In genomic region chr1:7427901-7428300, GRCh38 we compare ENCODE assay signal across 17 cellular contexts.
DNase-seq lines count a peak whose midpoint lies in the region; ATAC-seq and TF ChIP-seq lines count a peak whose summit lies in the region.
"Had no signal": no experiment of that assay in that cellular context is flagged by ENCODE, and none has a peak within 500 bp of the region (broad histone marks: within the 10 kb centered on the region; RNA-seq: fewer than 3 reads in every experiment).

No MANE protein-coding gene starts in this region.

- H3K36me3 Mint-ChIP-seq in natural killer cell treated with Interleukin-12 subunit alpha and Interleukin-12 subunit beta and Interleukin-15 and Interleukin-18, amount 100 ng/mL, for 72 hours, result no peaks in the 10 kb centered on the region
- H3K36me3 Mint-ChIP-seq in natural killer cell (no peaks in the 10 kb centered on the region), endothelial cell (ENCODE audit: low read depth, unreplicated experiment) (peaks cover 3% of the 10 kb centered on the region)

- peak; percentile 40 for DNase-seq in natural killer cell treated with Interleukin-12 subunit alpha and Interleukin-12 subunit beta and Interleukin-15 and Interleukin-18, amount 100 ng/mL, for 72 hours (ENCODE audit: low spot score)
- no peak for DNase-seq in natural killer cell
- peak; percentile 22 for DNase-seq in endothelial cell (ENCODE audit: low spot score)
- DNase-seq in lung microvascular endothelial cell (ENCODE audit: low read depth in 2 of 2), result peak; percentile 6 to 35
- DNase-seq in DMS53 treated with DMSO at 0.1 percent for 48 hours (lab: John Stamatoyannopoulos, UW; ENCODE audit: unreplicated experiment), result no peak
- DNase-seq in SHP77 treated with DMSO at 0.1 percent for 48 hours (lab: John Stamatoyannopoulos, UW), result no peak
- no peak for DNase-seq in left lobe of liver (ENCODE audit: low spot score)
- DNase-seq: DMS79, NCI-H1092 treated with DMSO at 0.1 percent for 48 hours, NCI-H146, NCI-H2081, NCI-H2171 treated with DMSO at 0.1 percent for 48 hours, NCI-H446, NCI-H526 treated with DMSO at 0.1 percent for 48 hours, SHP77 had no signal

- intact Hi-C loops in natural killer cell (cut with micrococcal nuclease), result no loop called here

- TF ChIP-seq CTCF in natural killer cell (IDR thresholded peaks at IDR 0.05) (no peak), endothelial cell (IDR thresholded peaks at IDR 0.05; ENCODE audit: unreplicated experiment) (no peak)

- no peaks in the 10 kb centered on the region for H3K4me1 Mint-ChIP-seq in natural killer cell treated with Interleukin-12 subunit alpha and Interleukin-12 subunit beta and Interleukin-15 and Interleukin-18, amount 100 ng/mL, for 72 hours (ENCODE audit: low read depth in 2 of 2)
- no peaks in the 10 kb centered on the region for H3K4me1 Mint-ChIP-seq in natural killer cell
- H3K4me1 Mint-ChIP-seq in endothelial cell (ENCODE audit: unreplicated experiment), result peaks cover 13% of the 10 kb centered on the region

- H3K9me3 Mint-ChIP-seq in natural killer cell treated with Interleukin-12 subunit alpha and Interleukin-12 subunit beta and Interleukin-15 and Interleukin-18, amount 100 ng/mL, for 72 hours, result no peaks in the 10 kb centered on the region
- H3K9me3 Mint-ChIP-seq in natural killer cell, result no peaks in the 10 kb centered on the region
- H3K9me3 Mint-ChIP-seq in endothelial cell (ENCODE audit: unreplicated experiment), result no peaks in the 10 kb centered on the region

- ATAC-seq in natural killer cell treated with Interleukin-12 subunit alpha and Interleukin-12 subunit beta and Interleukin-15 and Interleukin-18, amount 100 ng/mL, for 72 hours, result no peak
- ATAC-seq in natural killer cell (no peak), left lobe of liver (no peak)
- ATAC-seq: A549, K562 had no signal

- no peak overlapping the region for H3K4me3 Mint-ChIP-seq in natural killer cell treated with Interleukin-12 subunit alpha and Interleukin-12 subunit beta and Interleukin-15 and Interleukin-18, amount 100 ng/mL, for 72 hours
- H3K4me3 Mint-ChIP-seq in natural killer cell (no peak overlapping the region), endothelial cell (ENCODE audit: unreplicated experiment) (no peak overlapping the region)

- no peak overlapping the region for H3K27ac Mint-ChIP-seq in natural killer cell treated with Interleukin-12 subunit alpha and Interleukin-12 subunit beta and Interleukin-15 and Interleukin-18, amount 100 ng/mL, for 72 hours
- H3K27ac Mint-ChIP-seq in natural killer cell, result no peak overlapping the region
- H3K27ac Mint-ChIP-seq in endothelial cell (ENCODE audit: unreplicated experiment), result no peak overlapping the region

- H3K27me3 Mint-ChIP-seq in natural killer cell treated with Interleukin-12 subunit alpha and Interleukin-12 subunit beta and Interleukin-15 and Interleukin-18, amount 100 ng/mL, for 72 hours, result no peaks in the 10 kb centered on the region
- H3K27me3 Mint-ChIP-seq in natural killer cell (ENCODE audit: low read depth in 2 of 2) (no peaks in the 10 kb centered on the region), endothelial cell (ENCODE audit: unreplicated experiment) (peaks cover 7% of the 10 kb centered on the region)

Comparison
In these comparisons a context has a peak if more than half of its experiments do, and no peak if none do; other contexts are left out.
1. DNase-seq: peak in natural killer cell treated with Interleukin-12 subunit alpha and Interleukin-12 subunit beta and Interleukin-15 and Interleukin-18, amount 100 ng/mL, for 72 hours (single experiment), endothelial cell (single experiment) and lung microvascular endothelial cell (2 of 2); none in natural killer cell (single experiment), DMS53 treated with DMSO at 0.1 percent for 48 hours (single experiment), SHP77 treated with DMSO at 0.1 percent for 48 hours (single experiment) and left lobe of liver (single experiment).